Comparison of ENCODE assay signal across 1 cellular context in genomic region chr18:6624729-6625308, GRCh38.
TF ChIP-seq lines count a peak whose summit lies in the region.

No MANE protein-coding gene starts in this region.

TF ChIP-seq in SK-N-SH treated with all-trans-retinoic acid at 6 μM for 48 hours, 23 proteins besides CTCF, POLR2A, EP300 and RAD21 (continued from another document):
- TF ChIP-seq PATZ1 (CRISPR knock-in tag; IDR thresholded peaks at IDR 0.05; ENCODE audit: borderline replicate concordance): no peak
- no peak for TF ChIP-seq ZC3H10 (CRISPR knock-in tag; IDR thresholded peaks at IDR 0.05)
- TF ChIP-seq ISL1 (CRISPR knock-in tag; IDR thresholded peaks at IDR 0.05): peak; percentile 97
- TF ChIP-seq OSR1 (CRISPR knock-in tag; IDR thresholded peaks at IDR 0.05): no peak
- TF ChIP-seq ESRRG (CRISPR knock-in tag; IDR thresholded peaks at IDR 0.05): no peak
